Comparison of ENCODE assay signal across 24 cellular contexts in genomic region chr18:3914833-3915598, GRCh38.
A peak's percentile ranks its signal among the peaks of the same experiment; 100 is the strongest.
DNase-seq lines count a peak whose midpoint lies in the region; ATAC-seq, FAIRE-seq and TF ChIP-seq lines count a peak whose summit lies in the region.
"Had no signal": no experiment of that assay in that cellular context is flagged by ENCODE, and none has a peak within 500 bp of the region (broad histone marks: within the 10 kb centered on the region; RNA-seq: fewer than 3 reads in every experiment).

No MANE protein-coding gene starts in this region.

- H3K79me2 ChIP-seq in keratinocyte (ENCODE audit: control insufficient read depth, insufficient read depth, low read length): no peaks in the 10 kb centered on the region

- TF ChIP-seq CTCF in keratinocyte (optimal IDR thresholded peaks at IDR 0.05 in 1 of 3, IDR thresholded peaks at IDR 0.05 in 1 of 3, conservative IDR thresholded peaks at IDR 0.05 in 1 of 3; ENCODE audit: extremely low read depth in 1 of 3, insufficient read depth in 2 of 3, low read length in 3 of 3) (no peak), gastrocnemius medialis (IDR thresholded peaks at IDR 0.05 in 4 of 5, conservative IDR thresholded peaks at IDR 0.05 in 1 of 5) (no peak), GM10266 (IDR thresholded peaks at IDR 0.05; ENCODE audit: control insufficient read depth, insufficient read depth, low read depth, missing control alignments) (no peak)

- no peaks in the 10 kb centered on the region for H3K9me1 ChIP-seq in keratinocyte (ENCODE audit: control insufficient read depth, extremely low read depth, insufficient read depth, low read length)

- H3K27me3 ChIP-seq in keratinocyte (ENCODE audit: control insufficient read depth, extremely low read depth, insufficient read depth, low read length): no peaks in the 10 kb centered on the region
- H3K27me3 ChIP-seq in gastrocnemius medialis: no peaks in the 10 kb centered on the region
- H3K27me3 ChIP-seq: ascending aorta, right atrium auricular region had no signal

- H3K4me2 ChIP-seq in keratinocyte (ENCODE audit: control insufficient read depth, extremely low read depth, insufficient read depth, low read depth, low read length): peak overlapping the region; percentile 35
- H3K4me2 ChIP-seq: A549 had no signal

- peak; percentile 83 for FAIRE-seq in keratinocyte (lab: Jason Lieb, UNC)
- FAIRE-seq: A549, endometrium had no signal

- H3K36me3 ChIP-seq in keratinocyte (ENCODE audit: control insufficient read depth in 2 of 2, extremely low read depth in 1 of 2, insufficient read depth in 2 of 2, low read length in 2 of 2) (no peaks in the 10 kb centered on the region), gastrocnemius medialis (no peaks in the 10 kb centered on the region)
- H3K36me3 ChIP-seq: ascending aorta, right atrium auricular region had no signal

- H3K9ac ChIP-seq in keratinocyte (ENCODE audit: control insufficient read depth, extremely low read depth, insufficient read depth, low read length): no peak overlapping the region

- H3K9me3 ChIP-seq in keratinocyte (ENCODE audit: control insufficient read depth, low read depth, low read length) (no peaks in the 10 kb centered on the region), gastrocnemius medialis (no peaks in the 10 kb centered on the region)
- H3K9me3 ChIP-seq: A549, ascending aorta, mucosa of descending colon, right atrium auricular region had no signal

- H4K20me1 ChIP-seq in keratinocyte (ENCODE audit: control insufficient read depth, extremely low read depth, insufficient read depth, low read length): no peaks in the 10 kb centered on the region

- H3K27ac ChIP-seq in keratinocyte (ENCODE audit: control insufficient read depth, insufficient read depth, low read length) (no peak overlapping the region), gastrocnemius medialis (no peak overlapping the region)
- H3K27ac ChIP-seq: A549, ascending aorta, C4-2B, right atrium auricular region had no signal

- peaks cover 14% of the 10 kb centered on the region for H3K4me1 ChIP-seq in keratinocyte (ENCODE audit: control insufficient read depth, extremely low read depth, insufficient read depth, low read length)
- H3K4me1 ChIP-seq in gastrocnemius medialis: no peaks in the 10 kb centered on the region
- H3K4me1 ChIP-seq: A549, right atrium auricular region had no signal

- in situ Hi-C loops in gastrocnemius medialis (cut with MboI; ENCODE audit: low sequenced_read_pairs in 4 of 4): no loop called here

- peak; percentile 66 for ATAC-seq in HG03354 (IDR thresholded peaks at IDR 0.05; ENCODE audit: poor library complexity, severe bottlenecking, unreplicated experiment)
- ATAC-seq in gastrocnemius medialis: no peak
- no peak for ATAC-seq in GM21528 (IDR thresholded peaks at IDR 0.05; ENCODE audit: low FRiP score, unreplicated experiment)
- ATAC-seq: A549; mucosa of descending colon; stimulated activated naive CD8-positive, alpha-beta T cell treated with anti-CD3 and anti-CD28 coated beads, Interleukin-15, Interleukin-2, amounts not matched to agents 100 U/mL and 50 U/mL, for 24 hours; T-cell had no signal

- intact Hi-C loops in gastrocnemius medialis (cut with DNase I; ENCODE audit: low total_unique reads): no loop called here

- H2AFZ ChIP-seq in keratinocyte (ENCODE audit: control insufficient read depth, low read length): no peak overlapping the region

- DNase-seq in NCI-H2107 treated with DMSO at 0.1 percent for 48 hours (lab: John Stamatoyannopoulos, UW; ENCODE audit: unreplicated experiment): peak; percentile 69
- no peak for DNase-seq in NCI-H2107 (lab: John Stamatoyannopoulos, UW)
- peak; percentile 74 for DNase-seq in NCI-H82 (lab: John Stamatoyannopoulos, UW)
- no peak for DNase-seq in keratinocyte (ENCODE audit: low read depth, low spot score)
- DNase-seq in gastrocnemius medialis: no peak
- no peak for DNase-seq in GM10266 (ENCODE audit: extremely low spot score)
- DNase-seq: activated CD4-positive, alpha-beta T cell treated with anti-CD3 and anti-CD28 coated beads, Interleukin-2, amount 50 U/mL, for 1 hour; activated naive CD4-positive, alpha-beta T cell treated with anti-CD3 and anti-CD28 coated beads for 36 hours; activated T-cell treated with anti-CD3 and anti-CD28 coated beads for 4 hours; DND-41; IMR-90; left cardiac atrium; mucosa of descending colon; stimulated activated CD4-positive, alpha-beta T cell treated with anti-CD3 and anti-CD28 coated beads, Interleukin-15, amount 100 ng/mL, for 24 hours; stimulated activated naive CD8-positive, alpha-beta T cell treated with anti-CD3 and anti-CD28 coated beads, Interleukin-15, Interleukin-2, amounts not matched to agents 100 U/mL and 50 U/mL, for 24 hours; T-cell; trophoblast cell had no signal

- dilution Hi-C loops in keratinocyte (cut with MboI; ENCODE audit: extremely low pct_ligation_motif_present, low sequenced_read_pairs): no loop called here

- H3K4me3 ChIP-seq in keratinocyte (ENCODE audit: control insufficient read depth in 2 of 3, extremely low read depth in 1 of 3, insufficient read depth in 2 of 3, low read depth in 1 of 3, low read length in 3 of 3) (no peak overlapping the region), gastrocnemius medialis (no peak overlapping the region)
- H3K4me3 ChIP-seq: A549, ascending aorta, mucosa of descending colon, right atrium auricular region had no signal

- TF ChIP-seq POLR2A in gastrocnemius medialis (IDR thresholded peaks at IDR 0.05): no peak

Comparison
In these comparisons a context has a peak if more than half of its experiments do, and no peak if none do; other contexts are left out.
1. DNase-seq: peak in NCI-H2107 treated with DMSO at 0.1 percent for 48 hours (single experiment) and NCI-H82 (single experiment); none in NCI-H2107 (single experiment), keratinocyte (single experiment), gastrocnemius medialis (0 of 2) and GM10266 (single experiment).